ENCODE assay signal across 10 cellular contexts in the genomic region with DNA sequence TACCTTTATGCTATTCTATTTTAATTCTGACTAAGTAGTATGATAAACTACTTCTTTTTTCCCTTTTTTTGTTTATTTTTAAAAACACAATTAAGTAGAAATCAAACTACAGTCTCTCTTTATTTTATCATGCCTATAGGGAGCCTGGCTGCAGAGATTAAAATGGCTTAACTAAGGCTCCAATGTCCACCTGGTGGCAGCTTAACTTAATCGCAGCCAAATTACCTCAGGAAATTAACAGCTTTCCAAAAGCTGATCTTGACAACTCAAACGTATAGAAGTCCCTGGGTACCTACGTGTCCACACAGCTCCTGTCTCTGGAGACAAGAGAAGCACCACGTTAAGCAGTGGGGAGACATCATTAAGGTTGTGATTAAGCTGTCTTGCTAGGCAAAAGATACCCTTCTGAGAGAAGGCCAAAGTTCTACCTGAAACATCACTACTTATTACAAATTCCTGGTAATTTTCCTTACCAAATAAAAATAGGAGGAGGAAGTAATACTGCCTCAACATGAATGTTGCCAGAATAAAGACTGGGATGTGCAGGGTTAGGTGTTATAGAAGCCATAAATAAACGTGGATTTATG.
DNase-seq lines count a peak whose midpoint lies in the region; ATAC-seq and TF ChIP-seq lines count a peak whose summit lies in the region.
"Had no signal": no experiment of that assay in that cellular context is flagged by ENCODE, and none has a peak within 500 bp of the region (broad histone marks: within the 10 kb centered on the region; RNA-seq: fewer than 3 reads in every experiment).

No MANE protein-coding gene starts in this region.

- no peak overlapping the region for H3K27ac ChIP-seq in RWPE1

- CTCF ChIA-PET in RWPE1 (lab: Yijun Ruan, JAX) = interaction anchor here (0.6 to 2.0 kb wide), 8 partner anchors 13 to 1571 kb away, joined by 3 to 15 read pairs (median 4); a partner anchor contains a TSS

- DNase-seq in AG09309 (ENCODE audit: low read depth) (peak; percentile 17), RWPE1 (ENCODE audit: low spot score) (peak; percentile 31), glomerular visceral epithelial cell (ENCODE audit: extremely low spot score) (peak; percentile 13), NCI-H1436 (lab: John Stamatoyannopoulos, UW) (no peak), superior temporal gyrus (ENCODE audit: extremely low spot score) (no peak), NK-92 (lab: John Stamatoyannopoulos, UW; ENCODE audit: unreplicated experiment) (no peak)
- DNase-seq: activated naive CD8-positive, alpha-beta T cell treated with anti-CD3 and anti-CD28 coated beads, Interleukin-2, amount 10 ng/mL, durations not matched to agents 7 days and 5 days; NCI-H446 had no signal

- no peak overlapping the region for H3K4me3 ChIP-seq in AG09309 (ENCODE audit: control insufficient read depth, low read depth, low read length)

- ATAC-seq in GM21526 (IDR thresholded peaks at IDR 0.05; ENCODE audit: low FRiP score, unreplicated experiment) (peak; percentile 43), HG02981 (IDR thresholded peaks at IDR 0.05; ENCODE audit: unreplicated experiment) (no peak)

- TF ChIP-seq CTCF in AG09309 (IDR thresholded peaks at IDR 0.05; ENCODE audit: control insufficient read depth, insufficient read depth, low read depth, low read length, missing control alignments) (peak; percentile 60), RWPE1 (conservative IDR thresholded peaks at IDR 0.05; ENCODE audit: low read depth) (peak; percentile 32)

- POLR2A ChIA-PET in RWPE1 (lab: Yijun Ruan, JAX; ENCODE audit: low non-redundant PET) = no interaction called here

Comparison
In these comparisons a context has a peak if more than half of its experiments do, and no peak if none do; other contexts are left out.
1. DNase-seq: peak in AG09309 (single experiment), RWPE1 (single experiment) and glomerular visceral epithelial cell (single experiment); none in NCI-H1436 (single experiment), superior temporal gyrus (single experiment) and NK-92 (single experiment).